ENCODE assay signal across 25 cellular contexts in genomic region chr19:54142166-54142780, GRCh38. TPM values are rescaled to one million over a fixed set of nuclear protein-coding genes. Genes with fewer than 3 reads are reported as not detected.
DNase-seq lines count a peak whose midpoint lies in the region; ATAC-seq and TF ChIP-seq lines count a peak whose summit lies in the region.
"Had no signal": no experiment of that assay in that cellular context is flagged by ENCODE, and none has a peak within 500 bp of the region (broad histone marks: within the 10 kb centered on the region; RNA-seq: fewer than 3 reads in every experiment).

No MANE protein-coding gene starts in this region.

- ATAC-seq in IMR-90 (ENCODE audit: low read depth) (no peak), Right ventricle myocardium superior (ENCODE audit: poor library complexity) (no peak)
- ATAC-seq in naive thymus-derived CD8-positive, alpha-beta T cell: no peak
- ATAC-seq: heart right ventricle, left ventricle myocardium superior had no signal

- H3K36me3 ChIP-seq in IMR-90 (ENCODE audit: control insufficient read depth, insufficient read depth, low read length): peaks cover 58% of the 10 kb centered on the region
- H3K36me3 ChIP-seq: uterus had no signal

- no peak overlapping the region for H4K5ac ChIP-seq in IMR-90 (ENCODE audit: low read depth, low read length)

- dilution Hi-C loops in IMR-90 (cut with HindIII; ENCODE audit: low sequenced_read_pairs, unreplicated experiment): no loop called here

- CTCF ChIA-PET in IMR-90 (lab: Yijun Ruan, JAX): no interaction called here

- H3K4me1 ChIP-seq in IMR-90 (ENCODE audit: control insufficient read depth, insufficient read depth, low read length): peaks cover 6% of the 10 kb centered on the region

- H3K18ac ChIP-seq in IMR-90 (ENCODE audit: low read depth, low read length): no peak overlapping the region

- H4K8ac ChIP-seq in IMR-90 (ENCODE audit: low read depth in 2 of 2, low read length in 2 of 2): no peak overlapping the region

- H3K4ac ChIP-seq in IMR-90 (ENCODE audit: low read depth, low read length): no peak overlapping the region

- intact Hi-C loops in IMR-90 (cut with micrococcal nuclease) (no loop called here), Right ventricle myocardium superior (cut with DNase I) (no loop called here)
- intact Hi-C loops in dendritic cell treated with granulocyte-macrophage colony-stimulating factor and Interleukin-4, amounts not matched to agents 40 ng/mL and 50 ng/mL, for 4 days (cut with micrococcal nuclease): no loop called here

- WGBS in IMR-90 (ENCODE audit: extremely low coverage in 2 of 2, insufficient read length in 1 of 2), 2 experiments: 83% methylated on average over 5 of the region's 7 CpGs; no CpG with 5 or more reads in 1 of the 2 experiments

- no peak overlapping the region for H2BK120ac ChIP-seq in IMR-90 (ENCODE audit: low read depth, low read length)

- no peaks in the 10 kb centered on the region for H3K27me3 ChIP-seq in IMR-90 (ENCODE audit: control insufficient read depth, insufficient read depth, low read length)
- H3K27me3 ChIP-seq: colonic mucosa, heart right ventricle, MG63, uterus had no signal

- H4K20me1 ChIP-seq in IMR-90 (ENCODE audit: insufficient read depth, low read length): peaks cover 63% of the 10 kb centered on the region

- H3K9ac ChIP-seq in IMR-90 (ENCODE audit: low read depth, low read length): no peak overlapping the region
- H3K9ac ChIP-seq: SK-N-SH had no signal

- no peaks in the 10 kb centered on the region for H3K27me3 Mint-ChIP-seq in T-helper 2 cell treated with Interferon-gamma antibody and Interleukin-4, amounts not matched to agents 5 μg/mL and 100 μg/mL, for 36 hours (ENCODE audit: low read depth)
- no peaks in the 10 kb centered on the region for H3K27me3 Mint-ChIP-seq in dendritic cell treated with granulocyte-macrophage colony-stimulating factor and Interleukin-4, amounts not matched to agents 40 ng/mL and 50 ng/mL, for 4 days
- H3K27me3 Mint-ChIP-seq in naive thymus-derived CD8-positive, alpha-beta T cell: no peaks in the 10 kb centered on the region

- TF ChIP-seq POLR2A in IMR-90 (IDR thresholded peaks at IDR 0.05; ENCODE audit: low read depth, low read length): no peak

- DNase-seq in T-helper 2 cell treated with Interferon-gamma antibody and Interleukin-4, amounts not matched to agents 5 μg/mL and 100 μg/mL, for 36 hours (ENCODE audit: low spot score): no peak
- DNase-seq in T-helper 2 cell (no peak), IMR-90 (peak; percentile 46), GM20000 (ENCODE audit: low spot score) (no peak), Right ventricle myocardium superior (no peak)
- no peak for DNase-seq in naive thymus-derived CD8-positive, alpha-beta T cell
- DNase-seq in activated CD4-positive, CD25-positive, alpha-beta regulatory T cell (lab: John Stamatoyannopoulos, UW): no peak
- DNase-seq: activated CD4-positive, alpha-beta T cell treated with anti-CD3 and anti-CD28 coated beads for 4 hours; activated CD8-positive, alpha-beta memory T cell treated with anti-CD3 and anti-CD28 coated beads, Interleukin-2, amount 50 U/mL, for 4 hours; colonic mucosa; EL; heart right ventricle; left ventricle myocardium superior; MG63; NCI-H1417 treated with DMSO at 0.1 percent for 48 hours; NCI-H524; SK-N-SH; stimulated activated CD8-positive, alpha-beta memory T cell treated with anti-CD3 and anti-CD28 coated beads, Interleukin-4, amount 100 ng/mL, for 48 hours; T-helper 9 cell; uterus had no signal

- peaks cover 20 to 65% of the 10 kb centered on the region in 2 experiments for H3K79me1 ChIP-seq in IMR-90 (ENCODE audit: low read depth in 1 of 2, low read length in 2 of 2)

- no peak overlapping the region for H3K56ac ChIP-seq in IMR-90 (ENCODE audit: extremely low read depth, insufficient read depth, low read length)

- H2AK5ac ChIP-seq in IMR-90 (ENCODE audit: low read depth, low read length): no peak overlapping the region

- H3K27ac Mint-ChIP-seq in T-helper 2 cell treated with Interferon-gamma antibody and Interleukin-4, amounts not matched to agents 5 μg/mL and 100 μg/mL, for 36 hours: peak overlapping the region; percentile 24
- peak overlapping the region; percentile 18 for H3K27ac Mint-ChIP-seq in dendritic cell treated with granulocyte-macrophage colony-stimulating factor and Interleukin-4, amounts not matched to agents 40 ng/mL and 50 ng/mL, for 4 days
- H3K27ac Mint-ChIP-seq in naive thymus-derived CD8-positive, alpha-beta T cell: peak overlapping the region in 8 of 10 donors; percentile 12 to 91 (median 72)

- peaks cover 26% of the 10 kb centered on the region for H3K4me1 Mint-ChIP-seq in T-helper 2 cell treated with Interferon-gamma antibody and Interleukin-4, amounts not matched to agents 5 μg/mL and 100 μg/mL, for 36 hours (ENCODE audit: low read depth)
- H3K4me1 Mint-ChIP-seq in dendritic cell treated with granulocyte-macrophage colony-stimulating factor and Interleukin-4, amounts not matched to agents 40 ng/mL and 50 ng/mL, for 4 days (ENCODE audit: low read depth): peaks cover 63% of the 10 kb centered on the region
- peaks cover 24 to 51% (median 35%) of the 10 kb centered on the region in 4 donors for H3K4me1 Mint-ChIP-seq in naive thymus-derived CD8-positive, alpha-beta T cell

- peaks cover 61% of the 10 kb centered on the region for H3K36me3 Mint-ChIP-seq in T-helper 2 cell treated with Interferon-gamma antibody and Interleukin-4, amounts not matched to agents 5 μg/mL and 100 μg/mL, for 36 hours (ENCODE audit: low read depth)
- H3K36me3 Mint-ChIP-seq in dendritic cell treated with granulocyte-macrophage colony-stimulating factor and Interleukin-4, amounts not matched to agents 40 ng/mL and 50 ng/mL, for 4 days (ENCODE audit: low read depth): peaks cover 92% of the 10 kb centered on the region
- peaks cover 0 to 57% (median 10%) of the 10 kb centered on the region in 3 donors for H3K36me3 Mint-ChIP-seq in naive thymus-derived CD8-positive, alpha-beta T cell

- H3K4me2 ChIP-seq in IMR-90 (ENCODE audit: low read depth, low read length): no peak overlapping the region
- H3K4me2 ChIP-seq: SK-N-SH had no signal

- H2BK5ac ChIP-seq in IMR-90 (ENCODE audit: low read depth, low read length, poor library complexity, severe bottlenecking): no peak overlapping the region

- POLR2A ChIA-PET in IMR-90 (lab: Charles Lee; ENCODE audit: unreplicated experiment): interaction anchor here (0.9 kb wide), 1 partner anchor 17 kb away, joined by 3 read pairs; the partner anchor contains the start of gene LENG1
- POLR2A ChIA-PET in naive thymus-derived CD8-positive, alpha-beta T cell (lab: Charles Lee): interaction anchor here (1.3 to 3.0 kb wide), 2 partner anchors 9 to 15 kb away, joined by 3 to 19 read pairs; partner anchors contain the start of gene LENG1

- no peak for TF ChIP-seq RAD21 in IMR-90 (IDR thresholded peaks at IDR 0.05; ENCODE audit: low read length)

- no peak overlapping the region for H3K14ac ChIP-seq in IMR-90 (replicated peaks; ENCODE audit: low read depth, low read length)

- no peak overlapping the region for H3K23ac ChIP-seq in IMR-90 (ENCODE audit: low read depth, low read length)

- H3K4me3 Mint-ChIP-seq in T-helper 2 cell treated with Interferon-gamma antibody and Interleukin-4, amounts not matched to agents 5 μg/mL and 100 μg/mL, for 36 hours: no peak overlapping the region
- no peak overlapping the region for H3K4me3 Mint-ChIP-seq in dendritic cell treated with granulocyte-macrophage colony-stimulating factor and Interleukin-4, amounts not matched to agents 40 ng/mL and 50 ng/mL, for 4 days
- peak overlapping the region in 3 of 10 donors; percentile 9 to 65 (median 52) for H3K4me3 Mint-ChIP-seq in naive thymus-derived CD8-positive, alpha-beta T cell

- H4K91ac ChIP-seq in IMR-90 (ENCODE audit: insufficient read depth, low read depth, low read length): no peak overlapping the region

- no peaks in the 10 kb centered on the region for H3K9me3 Mint-ChIP-seq in T-helper 2 cell treated with Interferon-gamma antibody and Interleukin-4, amounts not matched to agents 5 μg/mL and 100 μg/mL, for 36 hours
- no peaks in the 10 kb centered on the region for H3K9me3 Mint-ChIP-seq in dendritic cell treated with granulocyte-macrophage colony-stimulating factor and Interleukin-4, amounts not matched to agents 40 ng/mL and 50 ng/mL, for 4 days
- no peaks in the 10 kb centered on the region for H3K9me3 Mint-ChIP-seq in naive thymus-derived CD8-positive, alpha-beta T cell
- H3K9me3 Mint-ChIP-seq: IgD-negative memory B cell had no signal

- in situ Hi-C loops in IMR-90 (cut with MboI; ENCODE audit: low sequenced_read_pairs): loop anchor here (25.0 kb wide), 1 partner anchor 1520 kb away; the partner anchor contains the start of gene U2AF2

- peaks cover 16% of the 10 kb centered on the region for H3K9me1 ChIP-seq in IMR-90 (ENCODE audit: insufficient read depth, low read length)

- no peak for TF ChIP-seq CTCF in IMR-90 (conservative IDR thresholded peaks at IDR 0.05; ENCODE audit: low read depth, low read length)
- no peak for TF ChIP-seq CTCF in GM20000 (IDR thresholded peaks at IDR 0.05; ENCODE audit: extremely low read depth, missing control alignments)

- H3K27ac ChIP-seq in IMR-90 (ENCODE audit: insufficient read depth, low read length): no peak overlapping the region
- H3K27ac ChIP-seq: 22Rv1, colonic mucosa, heart right ventricle, HL-60, uterus had no signal

- H3K9me3 ChIP-seq in IMR-90 (ENCODE audit: control insufficient read depth, insufficient read depth, low read length): no peaks in the 10 kb centered on the region
- H3K9me3 ChIP-seq: colonic mucosa, heart right ventricle, MG63, SK-N-SH, uterus had no signal

- no peak overlapping the region for H2BK15ac ChIP-seq in IMR-90 (ENCODE audit: low read depth, low read length)

- H2AFZ ChIP-seq in IMR-90 (replicated peaks; ENCODE audit: low read length, poor library complexity): no peak overlapping the region

- H3K4me3 ChIP-seq in IMR-90 (ENCODE audit: insufficient read depth, low read depth, low read length): no peak overlapping the region
- H3K4me3 ChIP-seq: colonic mucosa, heart right ventricle, MG63, uterus had no signal

- no peak overlapping the region for H2BK20ac ChIP-seq in IMR-90 (ENCODE audit: low read depth, low read length)

- H2AK9ac ChIP-seq in IMR-90 (replicated peaks; ENCODE audit: low read depth, low read length, poor library complexity): no peak overlapping the region

- no TSS peak for BruUV-seq in IMR-90 (replicated peaks; lab: Mats Ljungman, UMichigan)

RNA-seq across cellular contexts. Expression of gene CNOT3, which starts 4.7 kb away (rescaled TPM):
- 5.4 and 10.6 TPM in 2 replicates for total RNA-seq in IMR-90 (2012; rRNA removed)
- polyA plus RNA-seq in IMR-90 (2012; rRNA removed): 19.9 and 26.7 TPM in 2 replicates
- polyA plus RNA-seq in IMR-90 (2012; cell fraction: cytosol; rRNA removed): 15.1 and 18.3 TPM in 2 replicates
- 31.9 and 33.6 TPM in 2 replicates for polyA plus RNA-seq in IMR-90 (2012; cell fraction: nucleus; rRNA removed; ENCODE audit: low replicate concordance)
- total RNA-seq in naive thymus-derived CD8-positive, alpha-beta T cell: 10 to 100 TPM; 65.0 to 71.4 TPM
- polyA plus RNA-seq in naive thymus-derived CD8-positive, alpha-beta T cell: 10 to 100 TPM in 1 of 3 donors, 1 to 10 TPM in 2; 6.6 to 14.5 (median 7.9) TPM
- 17.6 TPM for total RNA-seq in Right ventricle myocardium superior

RNA-seq across cellular contexts. Expression of gene LENG1, which starts 17.2 kb away (rescaled TPM):
- total RNA-seq in IMR-90 (2012; rRNA removed) (2.7 and 5.0 TPM in 2 replicates), Right ventricle myocardium superior (6.5 TPM)
- 5.3 and 6.1 TPM in 2 replicates for polyA plus RNA-seq in IMR-90 (2012; rRNA removed)
- polyA plus RNA-seq in IMR-90 (2012; cell fraction: cytosol; rRNA removed): 4.1 and 8.6 TPM in 2 replicates
- 2.3 and 4.0 TPM in 2 replicates for polyA plus RNA-seq in IMR-90 (2012; cell fraction: nucleus; rRNA removed; ENCODE audit: low replicate concordance)
- 10 to 100 TPM; 18.5 to 20.5 TPM for total RNA-seq in naive thymus-derived CD8-positive, alpha-beta T cell
- polyA plus RNA-seq in naive thymus-derived CD8-positive, alpha-beta T cell: 10 to 100 TPM in 1 of 3 donors, 1 to 10 TPM in 2; 7.7 to 13.9 (median 9.3) TPM

RNA-seq across cellular contexts. Expression of gene PRPF31, which starts 26.7 kb away (rescaled TPM):
- 66.1 and 66.9 TPM in 2 replicates for total RNA-seq in IMR-90 (2012; rRNA removed)
- polyA plus RNA-seq in IMR-90 (2012; rRNA removed): 54.7 and 65.4 TPM in 2 replicates
- 55.3 and 76.5 TPM in 2 replicates for polyA plus RNA-seq in IMR-90 (2012; cell fraction: cytosol; rRNA removed)
- polyA plus RNA-seq in IMR-90 (2012; cell fraction: nucleus; rRNA removed; ENCODE audit: low replicate concordance): 104 and 152 TPM in 2 replicates
- total RNA-seq in naive thymus-derived CD8-positive, alpha-beta T cell: 10 to 100 TPM; 76.4 to 86.8 TPM
- 10 to 100 TPM; 64.0 to 82.4 (median 80.8) TPM for polyA plus RNA-seq in naive thymus-derived CD8-positive, alpha-beta T cell
- total RNA-seq in Right ventricle myocardium superior: 39.9 TPM

RNA-seq across cellular contexts. Expression of gene TFPT, which starts 26.8 kb away (rescaled TPM):
- 7.9 and 11.9 TPM in 2 replicates for total RNA-seq in IMR-90 (2012; rRNA removed)
- polyA plus RNA-seq in IMR-90 (2012; rRNA removed): 17.1 and 20.9 TPM in 2 replicates
- 24.7 and 35.1 TPM in 2 replicates for polyA plus RNA-seq in IMR-90 (2012; cell fraction: cytosol; rRNA removed)
- 10.1 and 11.1 TPM in 2 replicates for polyA plus RNA-seq in IMR-90 (2012; cell fraction: nucleus; rRNA removed; ENCODE audit: low replicate concordance)
- 10 to 100 TPM; 14.2 to 16.8 TPM for total RNA-seq in naive thymus-derived CD8-positive, alpha-beta T cell
- 10 to 100 TPM; 17.4 to 24.4 (median 23.0) TPM for polyA plus RNA-seq in naive thymus-derived CD8-positive, alpha-beta T cell
- 9.4 TPM for total RNA-seq in Right ventricle myocardium superior

RNA-seq across cellular contexts. Expression of gene TMC4, which starts 30.7 kb away (rescaled TPM):
- total RNA-seq in IMR-90 (2012; rRNA removed): 0.28 and 0.72 TPM in 2 replicates
- polyA plus RNA-seq in IMR-90 (2012; rRNA removed): 1.1 and 1.3 TPM in 2 replicates
- polyA plus RNA-seq in IMR-90 (2012; cell fraction: cytosol; rRNA removed): 2.3 and 2.6 TPM in 2 replicates
- 3.1 and 5.7 TPM in 2 replicates for polyA plus RNA-seq in IMR-90 (2012; cell fraction: nucleus; rRNA removed; ENCODE audit: low replicate concordance)
- total RNA-seq in naive thymus-derived CD8-positive, alpha-beta T cell: not detected
- under 1 TPM in 1 of 3 donors, not detected in 2; 0.13 TPM for polyA plus RNA-seq in naive thymus-derived CD8-positive, alpha-beta T cell
- 0.91 TPM for total RNA-seq in Right ventricle myocardium superior
- total RNA-seq: RPMI7951 had no signal
- polyA plus RNA-seq: IgD-negative memory B cell had no signal

Comparison
In these comparisons a context has a peak if more than half of its experiments do, and no peak if none do; other contexts are left out.
1. H3K27ac Mint-ChIP-seq: peak in every context shown above with its lines; median percentile 72 in naive thymus-derived CD8-positive, alpha-beta T cell; 24 in T-helper 2 cell treated with Interferon-gamma antibody and Interleukin-4, amounts not matched to agents 5 μg/mL and 100 μg/mL, for 36 hours; 18 in dendritic cell treated with granulocyte-macrophage colony-stimulating factor and Interleukin-4, amounts not matched to agents 40 ng/mL and 50 ng/mL, for 4 days.